In genomic region chr1:51981555-51981954, GRCh38 we compare ENCODE assay signal across 32 cellular contexts.
"Had no signal": no experiment of that assay in that cellular context is flagged by ENCODE, and none has a peak within 500 bp of the region (broad histone marks: within the 10 kb centered on the region; RNA-seq: fewer than 3 reads in every experiment).

No MANE protein-coding gene starts in this region.

- H3K9me3 ChIP-seq: breast epithelium, colonic mucosa, gastrocnemius medialis, heart left ventricle had no signal

- FAIRE-seq: endometrium, endothelial cell of umbilical vein, TTC549 had no signal

- H3K4me3 ChIP-seq: breast epithelium, cardiac muscle cell, colonic mucosa, gastrocnemius medialis, heart left ventricle had no signal

- ATAC-seq: activated T-cell treated with anti-CD3 and anti-CD28 coated beads, Interleukin-2, amount 50 U/mL, for 72 hours; foreskin keratinocyte; gastrocnemius medialis; heart left ventricle; WTC11 had no signal

- H3K27me3 ChIP-seq: breast epithelium, cardiac muscle cell, colonic mucosa, foreskin keratinocyte, gastrocnemius medialis, heart left ventricle had no signal

- H3K36me3 ChIP-seq: breast epithelium, cardiac muscle cell, colonic mucosa, gastrocnemius medialis, heart left ventricle had no signal

- H3K27ac ChIP-seq: breast epithelium, cardiac muscle cell, colonic mucosa, epithelial cell of prostate, foreskin keratinocyte, gastrocnemius medialis, heart left ventricle, VCaP had no signal

- H3K4me1 ChIP-seq: breast epithelium, colonic mucosa, foreskin keratinocyte, gastrocnemius medialis, heart left ventricle had no signal

- DNase-seq: activated CD4-positive, alpha-beta memory T cell treated with anti-CD3 and anti-CD28 coated beads, Interleukin-2, amount 10 ng/mL, durations not matched to agents 7 days and 5 days; activated CD4-positive, alpha-beta T cell treated with anti-CD3 and anti-CD28 coated beads for 1 hour; activated CD4-positive, alpha-beta T cell treated with anti-CD3 and anti-CD28 coated beads for 4 hours; activated CD4-positive, alpha-beta T cell treated with anti-CD3 and anti-CD28 coated beads, Interleukin-2, amount 10 ng/mL, durations not matched to agents 7 days and 5 days; activated CD4-positive, alpha-beta T cell treated with anti-CD3 and anti-CD28 coated beads, Interleukin-2, amount 50 U/mL, for 4 hours; activated CD8-positive, alpha-beta memory T cell treated with anti-CD3 and anti-CD28 coated beads, Interleukin-2, amount 50 U/mL, for 48 hours; activated effector memory CD4-positive, alpha-beta T cell treated with Interleukin-2 at 50 U/mL for 16 hours; activated gamma-delta T cell treated with Interleukin-2 at 50 U/mL for 16 hours; activated naive CD4-positive, alpha-beta T cell treated with anti-CD3 and anti-CD28 coated beads, Interleukin-2, amount 50 U/mL, for 16 hours; activated naive CD4-positive, alpha-beta T cell treated with Interleukin-2 at 50 U/mL for 16 hours; activated T-cell treated with anti-CD3 and anti-CD28 coated beads for 4 hours; activated T-cell treated with anti-CD3 and anti-CD28 coated beads, Interleukin-2, amount 50 U/mL, for 24 hours; activated T-cell treated with anti-CD3 and anti-CD28 coated beads, Interleukin-2, amount 50 U/mL, for 72 hours; amygdala; aorta; central memory CD4-positive, alpha-beta T cell; cerebellar nuclear complex; colonic mucosa; effector CD8-positive, alpha-beta T cell; foreskin keratinocyte; gastrocnemius medialis; glutamatergic neuron; heart left ventricle; T-helper 2 cell had no signal
